In genomic region chr17:74892974-74893911, GRCh38 we compare ENCODE assay signal across 1 cellular context.
TF ChIP-seq lines count a peak whose summit lies in the region.

TSS of gene FADS6 (minus strand) at chr17:74893633. CDS start at chr17:74893595, 38 bp downstream.

TF ChIP-seq in HepG2, 621 proteins besides CTCF, POLR2A, EP300 and RAD21 (continued from another document and continues in another):
- no peak for TF ChIP-seq IKZF5 (CRISPR knock-in tag; IDR thresholded peaks at IDR 0.05)
- TF ChIP-seq THAP7 (CRISPR knock-in tag; IDR thresholded peaks at IDR 0.05): no peak
- no peak for TF ChIP-seq ZNF275 (CRISPR knock-in tag; IDR thresholded peaks at IDR 0.05; ENCODE audit: borderline replicate concordance)
- TF ChIP-seq MYC (CRISPR knock-in tag; IDR thresholded peaks at IDR 0.05; ENCODE audit: borderline replicate concordance): 0 out of 2 replicates have a peak, but pooled peaks have one; percentile 33
- TF ChIP-seq CC2D1A (CRISPR knock-in tag; IDR thresholded peaks at IDR 0.05): no peak
- TF ChIP-seq NFIB (CRISPR knock-in tag; IDR thresholded peaks at IDR 0.05; ENCODE audit: borderline replicate concordance): no peak
- TF ChIP-seq AKAP8 (CRISPR knock-in tag; IDR thresholded peaks at IDR 0.05): no peak
- no peak for TF ChIP-seq ZNF251 (CRISPR knock-in tag; IDR thresholded peaks at IDR 0.05)
- no peak for TF ChIP-seq XRCC5 (optimal IDR thresholded peaks at IDR 0.05; ENCODE audit: low read length)
- no peak for TF ChIP-seq ZNF746 (CRISPR knock-in tag; IDR thresholded peaks at IDR 0.05)
- no peak for TF ChIP-seq TRIM22 (IDR thresholded peaks at IDR 0.05)
- no peak for TF ChIP-seq NFYC (CRISPR knock-in tag; IDR thresholded peaks at IDR 0.05)
- no peak for TF ChIP-seq ZNF557 (CRISPR knock-in tag; IDR thresholded peaks at IDR 0.05)
- no peak for TF ChIP-seq ZNF646 (CRISPR knock-in tag; IDR thresholded peaks at IDR 0.05)
- TF ChIP-seq ZMAT3 (CRISPR knock-in tag; conservative IDR thresholded peaks at IDR 0.05): no peak
- no peak for TF ChIP-seq ERF (CRISPR knock-in tag; IDR thresholded peaks at IDR 0.05)
- 0 out of 2 replicates have a peak, but pooled peaks have one; percentile 19 for TF ChIP-seq KDM5B (CRISPR knock-in tag; IDR thresholded peaks at IDR 0.05; ENCODE audit: borderline replicate concordance)
- no peak for TF ChIP-seq ZNF703 (CRISPR knock-in tag; IDR thresholded peaks at IDR 0.05; ENCODE audit: borderline replicate concordance)
- no peak for TF ChIP-seq PHF8 (CRISPR knock-in tag; IDR thresholded peaks at IDR 0.05)
- no peak for TF ChIP-seq ISX (CRISPR knock-in tag; conservative IDR thresholded peaks at IDR 0.05)
- no peak for TF ChIP-seq ZNF567 (CRISPR knock-in tag; IDR thresholded peaks at IDR 0.05; ENCODE audit: borderline replicate concordance)
- no peak for TF ChIP-seq CCAR2 (optimal IDR thresholded peaks at IDR 0.05; ENCODE audit: low read depth, low read length)
- TF ChIP-seq CSRNP2 (CRISPR knock-in tag; conservative IDR thresholded peaks at IDR 0.05; ENCODE audit: low read depth): no peak
- no peak for TF ChIP-seq ZNF792 (CRISPR knock-in tag; IDR thresholded peaks at IDR 0.05)
- TF ChIP-seq ZNF563 (CRISPR knock-in tag; IDR thresholded peaks at IDR 0.05): no peak
- TF ChIP-seq ZNF138 (CRISPR knock-in tag; IDR thresholded peaks at IDR 0.05; ENCODE audit: low read depth): no peak
- TF ChIP-seq BORCS8-MEF2B (CRISPR knock-in tag; IDR thresholded peaks at IDR 0.05): no peak
- TF ChIP-seq ZNF225 (CRISPR knock-in tag; IDR thresholded peaks at IDR 0.05): no peak
- TF ChIP-seq DR1 (CRISPR knock-in tag; IDR thresholded peaks at IDR 0.05): 0 out of 2 replicates have a peak, but pooled peaks have one; percentile 41
- TF ChIP-seq MED1 (CRISPR knock-in tag; IDR thresholded peaks at IDR 0.05): no peak
- no peak for TF ChIP-seq ZBTB43 (CRISPR knock-in tag; conservative IDR thresholded peaks at IDR 0.05)
- no peak; the same call in 1 of the 2 replicates for TF ChIP-seq HOXA9 (CRISPR knock-in tag; IDR thresholded peaks at IDR 0.05; ENCODE audit: borderline replicate concordance)
- no peak for TF ChIP-seq ZNF33A (CRISPR knock-in tag; IDR thresholded peaks at IDR 0.05; ENCODE audit: borderline replicate concordance)
- no peak for TF ChIP-seq CERS6 (CRISPR knock-in tag; IDR thresholded peaks at IDR 0.05)
- TF ChIP-seq ZKSCAN1 (IDR thresholded peaks at IDR 0.05; ENCODE audit: low read length): no peak
- no peak for TF ChIP-seq ZBTB44 (CRISPR knock-in tag; IDR thresholded peaks at IDR 0.05)
- TF ChIP-seq ZNF552 (CRISPR knock-in tag; IDR thresholded peaks at IDR 0.05; ENCODE audit: borderline replicate concordance): no peak
- TF ChIP-seq SKIL (CRISPR knock-in tag; IDR thresholded peaks at IDR 0.05; ENCODE audit: borderline replicate concordance): no peak
- TF ChIP-seq FOXA1 (IDR thresholded peaks at IDR 0.05): no peak
- TF ChIP-seq FOXA1 (CRISPR knock-in tag; IDR thresholded peaks at IDR 0.05): no peak
- no peak for TF ChIP-seq SP140L (CRISPR knock-in tag; IDR thresholded peaks at IDR 0.05; ENCODE audit: borderline replicate concordance)
- no peak for TF ChIP-seq PCBP2 (optimal IDR thresholded peaks at IDR 0.05; ENCODE audit: low read depth, low read length, poor library complexity, severe bottlenecking)
- no peak for TF ChIP-seq NR0B2 (CRISPR knock-in tag; IDR thresholded peaks at IDR 0.05)
- peak; percentile 36; the same call in 1 of the 2 replicates for TF ChIP-seq ZFY (CRISPR knock-in tag; IDR thresholded peaks at IDR 0.05)
- no peak for TF ChIP-seq ZNF577 (CRISPR knock-in tag; IDR thresholded peaks at IDR 0.05; ENCODE audit: borderline replicate concordance, low read depth)
